ENCODE assay signal across 12 cellular contexts in the genomic region with DNA sequence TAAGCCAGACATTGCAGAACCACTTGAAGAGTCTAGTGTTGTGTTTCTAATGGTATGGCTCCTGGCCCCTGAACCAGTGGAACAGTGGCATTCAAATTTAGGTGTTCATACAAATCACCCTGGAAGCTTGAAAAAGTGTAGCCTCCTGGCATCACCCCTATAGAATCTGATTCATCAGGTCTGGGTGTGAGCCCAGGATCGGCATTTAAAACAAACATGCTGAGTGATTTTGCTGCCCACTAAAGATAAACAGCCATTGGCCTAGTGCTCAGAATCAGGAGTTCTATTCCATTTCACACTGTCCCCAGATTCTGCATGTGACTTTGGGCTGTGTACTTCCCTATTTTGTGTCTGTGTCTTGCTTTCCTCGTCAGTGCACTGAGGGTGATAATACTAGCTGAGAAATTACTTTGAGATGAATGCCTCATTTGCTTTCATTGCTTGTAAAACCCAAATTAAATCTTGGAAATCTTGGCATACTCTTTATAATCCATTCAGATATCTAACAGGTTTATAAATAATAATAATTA.
"Had no signal": no experiment of that assay in that cellular context is flagged by ENCODE, and none has a peak within 500 bp of the region (broad histone marks: within the 10 kb centered on the region; RNA-seq: fewer than 3 reads in every experiment).

No MANE protein-coding gene starts in this region.

- ATAC-seq: gastrocnemius medialis, left cardiac atrium, lower lobe of right lung had no signal

- H3K27me3 ChIP-seq: breast epithelium, neutrophil had no signal

- H3K27me3 Mint-ChIP-seq: activated CD4-positive, alpha-beta T cell treated with anti-CD3 and anti-CD28 coated beads, Interleukin-2, amount 10 ng/mL, durations not matched to agents 7 days and 5 days; dendritic cell treated with granulocyte-macrophage colony-stimulating factor and Interleukin-4, amounts not matched to agents 40 ng/mL and 50 ng/mL, for 4 days had no signal

- H3K36me3 ChIP-seq: breast epithelium, gastrocnemius medialis, lower lobe of right lung, neutrophil, thoracic aorta had no signal

- H3K27ac Mint-ChIP-seq: activated CD4-positive, alpha-beta T cell treated with anti-CD3 and anti-CD28 coated beads, Interleukin-2, amount 10 ng/mL, durations not matched to agents 7 days and 5 days; dendritic cell treated with granulocyte-macrophage colony-stimulating factor and Interleukin-4, amounts not matched to agents 40 ng/mL and 50 ng/mL, for 4 days had no signal

- DNase-seq: activated CD4-positive, alpha-beta T cell treated with anti-CD3 and anti-CD28 coated beads, Interleukin-2, amount 10 ng/mL, durations not matched to agents 7 days and 5 days; activated naive CD4-positive, alpha-beta T cell; aorta; effector memory CD4-positive, alpha-beta T cell; gastrocnemius medialis; left cardiac atrium; lower lobe of right lung; stimulated activated CD4-positive, alpha-beta T cell treated with anti-CD3 and anti-CD28 coated beads, Interleukin-1b, Interleukin-23, amount 100 ng/mL, for 48 hours had no signal

- H3K9me3 ChIP-seq: breast epithelium, gastrocnemius medialis, neutrophil, thoracic aorta had no signal

- H3K9me3 Mint-ChIP-seq: activated CD4-positive, alpha-beta T cell treated with anti-CD3 and anti-CD28 coated beads, Interleukin-2, amount 10 ng/mL, durations not matched to agents 7 days and 5 days; dendritic cell treated with granulocyte-macrophage colony-stimulating factor and Interleukin-4, amounts not matched to agents 40 ng/mL and 50 ng/mL, for 4 days had no signal

- H3K4me3 ChIP-seq: breast epithelium, gastrocnemius medialis, lower lobe of right lung, thoracic aorta had no signal

- H3K4me1 Mint-ChIP-seq: activated CD4-positive, alpha-beta T cell treated with anti-CD3 and anti-CD28 coated beads, Interleukin-2, amount 10 ng/mL, durations not matched to agents 7 days and 5 days had no signal

- H3K4me3 Mint-ChIP-seq: activated CD4-positive, alpha-beta T cell treated with anti-CD3 and anti-CD28 coated beads, Interleukin-2, amount 10 ng/mL, durations not matched to agents 7 days and 5 days; dendritic cell treated with granulocyte-macrophage colony-stimulating factor and Interleukin-4, amounts not matched to agents 40 ng/mL and 50 ng/mL, for 4 days had no signal
